Comparison of ENCODE assay signal across 1 cellular context in the genomic region with DNA sequence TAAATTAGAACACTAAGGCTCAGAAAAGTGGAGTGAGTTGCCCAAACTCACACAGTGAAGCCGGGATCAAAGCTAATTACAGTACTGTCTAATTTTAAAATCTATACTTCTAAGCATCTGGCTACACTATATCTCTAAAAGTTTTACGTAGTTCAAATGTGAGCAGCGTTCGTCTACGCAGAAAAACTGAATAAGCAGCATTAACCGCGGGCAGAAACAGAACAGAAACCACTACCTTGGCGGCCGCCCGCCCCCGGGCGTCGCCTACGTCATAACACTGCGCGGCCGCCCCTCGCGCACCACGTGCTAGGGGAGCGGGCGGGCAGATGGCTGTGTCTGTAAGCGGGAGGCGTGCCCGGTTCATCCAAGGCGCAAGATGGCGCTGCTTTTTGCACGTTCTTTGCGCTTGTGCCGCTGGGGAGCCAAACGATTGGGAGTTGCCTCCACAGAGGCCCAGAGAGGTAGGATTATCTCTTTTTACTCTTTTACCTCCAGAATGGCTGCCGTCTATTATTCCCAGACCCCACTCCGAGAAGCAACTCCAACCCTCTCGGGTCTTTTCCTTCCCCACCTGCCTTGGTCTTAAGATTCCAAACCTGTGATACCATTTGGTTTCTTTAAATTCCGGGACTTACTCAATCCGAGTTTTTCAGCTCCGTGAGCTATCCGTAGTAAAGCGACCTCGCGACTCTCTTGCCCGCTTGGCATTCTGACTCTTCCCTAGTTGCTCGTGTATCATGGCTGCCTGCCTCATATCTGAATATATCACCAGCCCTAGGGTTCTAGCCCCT.
TF ChIP-seq lines count a peak whose summit lies in the region.

TSS of gene SPRYD4 (plus strand) at position 363 of the 791 bp plus-strand sequence. CDS start at position 377, 14 bp downstream.

TF ChIP-seq in HepG2, 621 proteins besides CTCF, POLR2A, EP300 and RAD21 (continued from another document):
- TF ChIP-seq KIAA2018 (CRISPR knock-in tag; IDR thresholded peaks at IDR 0.05; ENCODE audit: borderline replicate concordance): 0 out of 2 replicates have a peak, but pooled peaks have one; percentile 31
- TF ChIP-seq HDAC2 (CRISPR knock-in tag; IDR thresholded peaks at IDR 0.05): peak; percentile 93
